ENCODE assay signal across 1 cellular context in the genomic region with DNA sequence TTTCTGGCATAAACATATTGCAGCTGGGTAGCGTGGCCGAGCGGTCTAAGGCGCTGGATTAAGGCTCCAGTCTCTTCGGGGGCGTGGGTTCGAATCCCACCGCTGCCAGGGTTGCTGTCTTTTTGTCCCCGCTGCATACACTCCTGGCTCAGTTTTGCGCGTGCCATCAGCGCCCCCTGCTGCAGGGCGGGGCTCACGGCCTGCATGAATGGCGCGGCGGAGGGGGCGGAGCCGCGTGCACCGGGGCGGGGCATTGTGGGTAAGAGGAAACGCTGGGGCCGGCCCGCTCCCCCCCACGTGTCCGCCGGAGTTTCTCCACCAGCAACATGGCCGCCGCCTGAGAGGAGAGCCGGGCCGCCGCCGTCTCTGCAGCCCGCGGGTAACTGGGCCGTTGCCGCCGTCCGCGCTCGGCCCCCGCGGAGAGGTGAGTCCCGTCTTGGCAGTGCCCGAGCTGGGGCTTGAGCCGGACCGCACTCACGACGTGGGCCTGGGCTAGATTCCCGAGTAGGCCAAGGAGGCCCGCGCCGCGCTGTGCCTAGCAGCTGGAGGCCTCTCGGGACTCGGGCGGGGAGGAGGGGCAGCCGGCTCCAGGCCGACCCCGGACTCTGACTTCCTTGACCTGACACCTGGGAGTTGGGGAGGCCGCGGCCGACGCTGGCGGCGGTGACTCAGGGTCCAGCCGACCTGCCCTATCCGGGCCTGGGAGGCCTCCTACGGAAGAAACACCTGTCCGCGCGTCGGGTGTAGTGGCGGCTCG.
TF ChIP-seq lines count a peak whose summit lies in the region.

A gene with protein sequence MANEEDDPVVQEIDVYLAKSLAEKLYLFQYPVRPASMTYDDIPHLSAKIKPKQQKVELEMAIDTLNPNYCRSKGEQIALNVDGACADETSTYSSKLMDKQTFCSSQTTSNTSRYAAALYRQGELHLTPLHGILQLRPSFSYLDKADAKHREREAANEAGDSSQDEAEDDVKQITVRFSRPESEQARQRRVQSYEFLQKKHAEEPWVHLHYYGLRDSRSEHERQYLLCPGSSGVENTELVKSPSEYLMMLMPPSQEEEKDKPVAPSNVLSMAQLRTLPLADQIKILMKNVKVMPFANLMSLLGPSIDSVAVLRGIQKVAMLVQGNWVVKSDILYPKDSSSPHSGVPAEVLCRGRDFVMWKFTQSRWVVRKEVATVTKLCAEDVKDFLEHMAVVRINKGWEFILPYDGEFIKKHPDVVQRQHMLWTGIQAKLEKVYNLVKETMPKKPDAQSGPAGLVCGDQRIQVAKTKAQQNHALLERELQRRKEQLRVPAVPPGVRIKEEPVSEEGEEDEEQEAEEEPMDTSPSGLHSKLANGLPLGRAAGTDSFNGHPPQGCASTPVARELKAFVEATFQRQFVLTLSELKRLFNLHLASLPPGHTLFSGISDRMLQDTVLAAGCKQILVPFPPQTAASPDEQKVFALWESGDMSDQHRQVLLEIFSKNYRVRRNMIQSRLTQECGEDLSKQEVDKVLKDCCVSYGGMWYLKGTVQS (plus strand): TSS at position 296 of the 757 bp plus-strand sequence. CDS start 5,560 bp downstream, outside the sequence.

TF ChIP-seq in GM23338, 12 proteins besides CTCF, POLR2A, EP300 and RAD21 (continued from another document):
- TF ChIP-seq, protein P1, sequence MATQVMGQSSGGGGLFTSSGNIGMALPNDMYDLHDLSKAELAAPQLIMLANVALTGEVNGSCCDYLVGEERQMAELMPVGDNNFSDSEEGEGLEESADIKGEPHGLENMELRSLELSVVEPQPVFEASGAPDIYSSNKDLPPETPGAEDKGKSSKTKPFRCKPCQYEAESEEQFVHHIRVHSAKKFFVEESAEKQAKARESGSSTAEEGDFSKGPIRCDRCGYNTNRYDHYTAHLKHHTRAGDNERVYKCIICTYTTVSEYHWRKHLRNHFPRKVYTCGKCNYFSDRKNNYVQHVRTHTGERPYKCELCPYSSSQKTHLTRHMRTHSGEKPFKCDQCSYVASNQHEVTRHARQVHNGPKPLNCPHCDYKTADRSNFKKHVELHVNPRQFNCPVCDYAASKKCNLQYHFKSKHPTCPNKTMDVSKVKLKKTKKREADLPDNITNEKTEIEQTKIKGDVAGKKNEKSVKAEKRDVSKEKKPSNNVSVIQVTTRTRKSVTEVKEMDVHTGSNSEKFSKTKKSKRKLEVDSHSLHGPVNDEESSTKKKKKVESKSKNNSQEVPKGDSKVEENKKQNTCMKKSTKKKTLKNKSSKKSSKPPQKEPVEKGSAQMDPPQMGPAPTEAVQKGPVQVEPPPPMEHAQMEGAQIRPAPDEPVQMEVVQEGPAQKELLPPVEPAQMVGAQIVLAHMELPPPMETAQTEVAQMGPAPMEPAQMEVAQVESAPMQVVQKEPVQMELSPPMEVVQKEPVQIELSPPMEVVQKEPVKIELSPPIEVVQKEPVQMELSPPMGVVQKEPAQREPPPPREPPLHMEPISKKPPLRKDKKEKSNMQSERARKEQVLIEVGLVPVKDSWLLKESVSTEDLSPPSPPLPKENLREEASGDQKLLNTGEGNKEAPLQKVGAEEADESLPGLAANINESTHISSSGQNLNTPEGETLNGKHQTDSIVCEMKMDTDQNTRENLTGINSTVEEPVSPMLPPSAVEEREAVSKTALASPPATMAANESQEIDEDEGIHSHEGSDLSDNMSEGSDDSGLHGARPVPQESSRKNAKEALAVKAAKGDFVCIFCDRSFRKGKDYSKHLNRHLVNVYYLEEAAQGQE (IDR thresholded peaks at IDR 0.05; ENCODE audit: unreplicated experiment), result no peak
- TF ChIP-seq ZNF462 (CRISPR knock-in tag; IDR thresholded peaks at IDR 0.05), result no peak
- TF ChIP-seq ZNF114 (CRISPR knock-in tag; IDR thresholded peaks at IDR 0.05), result no peak
